ENCODE assay signal across 31 cellular contexts in genomic region chr20:23453944-23454543, GRCh38. TPM values are rescaled to one million over a fixed set of nuclear protein-coding genes. Genes with fewer than 3 reads are reported as not detected.
"Had no signal": no experiment of that assay in that cellular context is flagged by ENCODE, and none has a peak within 500 bp of the region (broad histone marks: within the 10 kb centered on the region; RNA-seq: fewer than 3 reads in every experiment).

No MANE protein-coding gene starts in this region.

- H3K27me3 ChIP-seq: neutrophil, transverse colon had no signal

- DNase-seq: effector memory CD8-positive, alpha-beta T cell; gastrocnemius medialis; heart right ventricle; hypothalamus; mammary epithelial cell; naive thymus-derived CD4-positive, alpha-beta T cell; nephron progenitor cell; psoas muscle; retina; spleen; stimulated activated CD4-positive, alpha-beta T cell treated with anti-CD3 and anti-CD28 coated beads, Interleukin-15, amount 100 ng/mL, for 24 hours; stimulated activated CD4-positive, alpha-beta T cell treated with anti-CD3 and anti-CD28 coated beads, Interleukin-1b, Interleukin-23, amount 100 ng/mL, for 48 hours; stimulated activated CD4-positive, alpha-beta T cell treated with anti-CD3 and anti-CD28 coated beads, Interleukin-4, amount 100 ng/mL, for 4 hours; stimulated activated naive B cell treated with anti-CD40 and anti-IgM and Interleukin-4, amounts not matched to agents 10 μg/mL and 1 μg/mL and 100 μg/mL, for 72 hours; stomach; substantia nigra; transverse colon had no signal

- H3K27ac ChIP-seq: epithelial cell of prostate, esophagus muscularis mucosa, gastrocnemius medialis, heart right ventricle, neutrophil, psoas muscle, spleen, thoracic aorta, transverse colon had no signal

- ATAC-seq: effector memory CD8-positive, alpha-beta T cell; gastrocnemius medialis; heart right ventricle; left lobe of liver; naive thymus-derived CD4-positive, alpha-beta T cell; psoas muscle; sciatic nerve; stimulated activated naive B cell treated with anti-CD40 and anti-IgM and Interleukin-4, amounts not matched to agents 10 μg/mL and 1 μg/mL and 100 μg/mL, for 72 hours had no signal

- H3K4me1 ChIP-seq: esophagus muscularis mucosa, gastrocnemius medialis, psoas muscle, stomach, transverse colon had no signal

- FAIRE-seq: islet of Langerhans had no signal

- H3K9me3 ChIP-seq: esophagus muscularis mucosa, gastrocnemius medialis, neutrophil, psoas muscle, stomach, thoracic aorta, transverse colon had no signal

- H3K36me3 ChIP-seq: esophagus muscularis mucosa, gastrocnemius medialis, heart right ventricle, neutrophil, spleen, stomach, thoracic aorta, transverse colon had no signal

- H3K4me3 ChIP-seq: esophagus muscularis mucosa, gastrocnemius medialis, heart right ventricle, psoas muscle, spleen, stomach, thoracic aorta, transverse colon had no signal

RNA-seq across cellular contexts. Expression of gene CST11, which starts 1.4 kb away (rescaled TPM):
- total RNA-seq: esophagus muscularis mucosa; fibroblast of villous mesenchyme; gastrocnemius medialis; heart right ventricle; left lobe of liver; lower leg skin; mammary epithelial cell; mononuclear cell; naive thymus-derived CD4-positive, alpha-beta T cell; osteoblast; psoas muscle; sciatic nerve; skeletal muscle tissue; spleen; stomach; thoracic aorta; transverse colon; ureter had no signal
- polyA plus RNA-seq: heart right ventricle; mammary epithelial cell; naive thymus-derived CD4-positive, alpha-beta T cell; psoas muscle; spleen; stomach had no signal

RNA-seq across cellular contexts. Expression of gene CSTL1, which starts 14.6 kb away (rescaled TPM):
- total RNA-seq: esophagus muscularis mucosa; fibroblast of villous mesenchyme; gastrocnemius medialis; heart right ventricle; left lobe of liver; lower leg skin; mammary epithelial cell; mesenteric fat pad; mononuclear cell; naive thymus-derived CD4-positive, alpha-beta T cell; osteoblast; psoas muscle; sciatic nerve; skeletal muscle tissue; spleen; thoracic aorta; transverse colon; ureter had no signal
- polyA plus RNA-seq: heart right ventricle; mammary epithelial cell; naive thymus-derived CD4-positive, alpha-beta T cell; psoas muscle; spleen; stomach had no signal

RNA-seq across cellular contexts. Expression of gene CST8, which starts 36.9 kb away (rescaled TPM):
- total RNA-seq: esophagus muscularis mucosa; fibroblast of villous mesenchyme; gastrocnemius medialis; heart right ventricle; left lobe of liver; lower leg skin; mammary epithelial cell; mesenteric fat pad; mononuclear cell; naive thymus-derived CD4-positive, alpha-beta T cell; osteoblast; psoas muscle; sciatic nerve; skeletal muscle tissue; spleen; stomach; thoracic aorta; transverse colon; ureter had no signal
- polyA plus RNA-seq: heart right ventricle; mammary epithelial cell; naive thymus-derived CD4-positive, alpha-beta T cell; psoas muscle; spleen; stomach had no signal
